In the genomic region with DNA sequence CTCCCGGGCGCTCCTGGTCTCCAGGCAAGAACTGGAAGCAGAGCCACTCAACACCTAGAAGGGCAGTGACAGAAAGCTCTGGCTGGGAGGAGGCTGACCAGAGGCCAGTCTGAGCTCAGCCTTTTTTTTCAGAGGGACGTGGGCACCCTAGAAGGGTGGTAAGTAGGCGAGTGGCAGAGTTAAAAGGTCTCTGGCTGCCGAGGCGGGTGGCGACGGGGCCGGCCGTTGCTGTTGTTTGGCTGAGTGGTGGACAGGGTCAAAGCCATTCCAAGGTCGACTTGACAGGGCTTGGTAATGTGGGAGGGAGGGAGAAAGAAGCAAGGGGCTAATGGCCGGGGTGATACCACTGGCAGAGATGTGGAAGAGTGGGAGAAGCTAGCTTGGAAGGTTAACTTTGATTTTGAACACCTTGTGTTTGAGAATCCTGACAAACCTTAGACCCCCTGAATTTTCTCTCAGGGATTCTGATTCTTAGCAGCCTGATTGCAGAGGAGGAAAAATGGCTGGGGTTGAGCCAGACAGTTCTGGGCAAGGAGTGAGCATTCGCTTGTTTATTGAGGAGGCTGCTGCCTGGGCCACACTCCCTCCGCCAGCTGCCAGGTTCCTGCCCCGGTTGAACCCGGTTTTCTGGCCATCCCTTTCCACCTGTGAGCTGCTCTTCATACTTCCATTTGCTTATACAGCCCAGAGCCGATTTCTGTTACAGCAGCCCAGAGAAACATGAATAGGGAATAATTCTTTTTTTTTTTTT, we compare ENCODE assay signal across 1 cellular context.
TF ChIP-seq lines count a peak whose summit lies in the region.

No MANE protein-coding gene starts in this region.

TF ChIP-seq in endothelial cell of umbilical vein, 7 proteins besides CTCF, POLR2A, EP300 and RAD21:
- TF ChIP-seq JUN (IDR thresholded peaks at IDR 0.05; ENCODE audit: borderline replicate concordance, insufficient read depth, insufficient read length, low read depth) (no peak), FOS (IDR thresholded peaks at IDR 0.05; ENCODE audit: borderline replicate concordance, insufficient read depth, low read length) (no peak), EZH2 (IDR thresholded peaks at IDR 0.05; ENCODE audit: borderline replicate concordance, low read depth, low read length, severe bottlenecking) (no peak), GATA2 (IDR thresholded peaks at IDR 0.05; ENCODE audit: insufficient read depth, insufficient read length, low read depth, low read length) (no peak), POLR2AphosphoS5 (IDR thresholded peaks at IDR 0.05; ENCODE audit: insufficient read depth, low read depth, low read length) (no peak), MYC (IDR thresholded peaks at IDR 0.05; ENCODE audit: low read depth, low read length) (no peak)
- TF ChIP-seq, protein P1, sequence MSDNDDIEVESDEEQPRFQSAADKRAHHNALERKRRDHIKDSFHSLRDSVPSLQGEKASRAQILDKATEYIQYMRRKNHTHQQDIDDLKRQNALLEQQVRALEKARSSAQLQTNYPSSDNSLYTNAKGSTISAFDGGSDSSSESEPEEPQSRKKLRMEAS (IDR thresholded peaks at IDR 0.05; ENCODE audit: insufficient read depth, insufficient read length) = no peak
TF ChIP-seq in endothelial cell of umbilical vein: peak in this region for 0.
